9 cellular contexts compared by ENCODE assay signal in genomic region chr16:76265434-76266045, GRCh38. TPM values are rescaled to one million over a fixed set of nuclear protein-coding genes. Genes with fewer than 3 reads are reported as not detected.
DNase-seq lines count a peak whose midpoint lies in the region; ATAC-seq and TF ChIP-seq lines count a peak whose summit lies in the region.
"Had no signal": no experiment of that assay in that cellular context is flagged by ENCODE, and none has a peak within 500 bp of the region (broad histone marks: within the 10 kb centered on the region; RNA-seq: fewer than 3 reads in every experiment).

No MANE protein-coding gene starts in this region.

- H3K27ac ChIP-seq in VCaP (no peak overlapping the region), left lung (no peak overlapping the region), upper lobe of left lung (no peak overlapping the region)

- intact Hi-C loops in left lung (cut with DNase I), result no loop called here

- H3K36me3 ChIP-seq in left lung (no peaks in the 10 kb centered on the region), upper lobe of left lung (no peaks in the 10 kb centered on the region)

- TF ChIP-seq EP300 in upper lobe of left lung (IDR thresholded peaks at IDR 0.05), result no peak

- ATAC-seq in GM21381 (IDR thresholded peaks at IDR 0.05; ENCODE audit: unreplicated experiment) (peak; percentile 78), left lung (peak; percentile 33), upper lobe of left lung (ENCODE audit: low FRiP score in 2 of 2) (no peak)
- ATAC-seq in activated CD4-positive, CD25-positive, alpha-beta regulatory T cell treated with anti-CD3 and anti-CD28 coated beads, Interleukin-2, amount 50 U/mL, for 24 hours, result no peak

- peak; percentile 4 for DNase-seq in NCI-H1436 (lab: John Stamatoyannopoulos, UW)
- DNase-seq in NCI-H1436 treated with DMSO at 0.1 percent for 48 hours (lab: John Stamatoyannopoulos, UW), result no peak
- DNase-seq in HT-29 (ENCODE audit: low spot score), result peak; percentile 71
- DNase-seq in left lung, result no peak
- DNase-seq in upper lobe of left lung, result no peak

- TF ChIP-seq POLR2A in upper lobe of left lung (IDR thresholded peaks at IDR 0.05), result no peak

- TF ChIP-seq CTCF in VCaP (conservative IDR thresholded peaks at IDR 0.05) (peak; percentile 69), left lung (IDR thresholded peaks at IDR 0.05) (peak in 1 of 2 donors; percentile 29), upper lobe of left lung (IDR thresholded peaks at IDR 0.05) (peak in 2 of 6 experiments; percentile 25 to 28)

- no peaks in the 10 kb centered on the region for H3K27me3 ChIP-seq in left lung
- H3K27me3 ChIP-seq in upper lobe of left lung, result no peaks in the 10 kb centered on the region

- no peak overlapping the region for H3K4me3 ChIP-seq in left lung
- H3K4me3 ChIP-seq in upper lobe of left lung, result no peak overlapping the region

- H3K4me1 ChIP-seq in left lung, result no peaks in the 10 kb centered on the region
- H3K4me1 ChIP-seq in upper lobe of left lung, result no peaks in the 10 kb centered on the region

- H3K9me3 ChIP-seq in left lung, result no peaks in the 10 kb centered on the region
- H3K9me3 ChIP-seq in upper lobe of left lung, result peaks cover 0 to 4% (median 0%) of the 10 kb centered on the region in 4 donors

- 17 to 19% methylated on average over 2 of the region's 2 CpGs for WGBS in upper lobe of left lung, 2 donors

RNA-seq across cellular contexts. Expression of gene CNTNAP4, which starts 11.7 kb away (rescaled TPM):
- total RNA-seq in HT-29 (2014; rRNA removed; shearing (Covaris generic)), result not detected in 2 replicates
- total RNA-seq in left lung (not detected), upper lobe of left lung (not detected)
- total RNA-seq: B cell had no signal

Comparison
In these comparisons a context has a peak if more than half of its experiments do, and no peak if none do; other contexts are left out.
1. DNase-seq: peak in NCI-H1436 (single experiment) and HT-29 (single experiment); none in NCI-H1436 treated with DMSO at 0.1 percent for 48 hours (single experiment), left lung (0 of 2) and upper lobe of left lung (0 of 2).
2. ATAC-seq: peak in GM21381 (single experiment) and left lung (single experiment); none in activated CD4-positive, CD25-positive, alpha-beta regulatory T cell treated with anti-CD3 and anti-CD28 coated beads, Interleukin-2, amount 50 U/mL, for 24 hours (0 of 2) and upper lobe of left lung (0 of 2).